In the genomic region with DNA sequence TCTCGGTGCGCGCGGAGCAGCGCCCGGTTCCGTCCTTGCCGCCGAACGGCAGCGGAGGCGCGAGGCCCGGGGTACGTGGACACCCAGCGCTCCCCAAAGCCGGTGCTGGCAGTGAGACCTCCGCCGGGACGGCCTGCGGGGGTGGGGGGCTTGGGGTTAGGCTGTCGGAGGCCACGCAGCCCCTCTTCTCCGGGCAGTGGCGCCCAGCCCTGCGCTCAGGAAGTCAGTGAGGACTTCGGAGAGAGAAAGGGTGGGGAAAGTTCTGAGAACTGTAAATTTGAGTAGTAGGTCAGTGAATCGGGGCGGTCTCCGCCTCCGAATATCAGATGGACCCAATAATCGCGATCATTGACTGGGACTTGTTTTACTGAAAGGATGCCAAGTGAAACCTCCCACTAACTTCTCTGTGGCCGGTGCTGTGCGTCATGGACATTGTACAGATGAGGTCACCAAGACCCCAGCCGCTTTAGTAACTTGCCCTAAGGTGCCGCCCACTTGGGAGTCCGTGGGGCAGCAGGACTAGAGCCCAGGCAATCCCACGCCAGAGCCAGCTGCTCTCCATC, we compare ENCODE assay signal across 8 cellular contexts. TPM values are rescaled to one million over a fixed set of nuclear protein-coding genes. Genes with fewer than 3 reads are reported as not detected.
A peak's percentile ranks its signal among the peaks of the same experiment; 100 is the strongest.
DNase-seq lines count a peak whose midpoint lies in the region; ATAC-seq and TF ChIP-seq lines count a peak whose summit lies in the region.

No MANE protein-coding gene starts in this region.

- H3K4me3 Mint-ChIP-seq in dendritic cell treated with granulocyte-macrophage colony-stimulating factor and Interleukin-4, amounts not matched to agents 40 ng/mL and 50 ng/mL, for 4 days: peak overlapping the region; percentile 79

- H3K27me3 Mint-ChIP-seq in dendritic cell treated with granulocyte-macrophage colony-stimulating factor and Interleukin-4, amounts not matched to agents 40 ng/mL and 50 ng/mL, for 4 days: peaks cover 8% of the 10 kb centered on the region

- H3K4me1 Mint-ChIP-seq in dendritic cell treated with granulocyte-macrophage colony-stimulating factor and Interleukin-4, amounts not matched to agents 40 ng/mL and 50 ng/mL, for 4 days (ENCODE audit: low read depth): peaks cover 67% of the 10 kb centered on the region

- 1 to 4% methylated on average over 16 to 26 of the region's 39 CpGs for WGBS in lower leg skin, 2 donors

- TF ChIP-seq POLR2A in GM18505 (IDR thresholded peaks at IDR 0.05; ENCODE audit: borderline replicate concordance, extremely low read depth, insufficient read depth, insufficient read length) (no peak), lower leg skin (IDR thresholded peaks at IDR 0.05) (no peak)

- ATAC-seq in GM18505 (IDR thresholded peaks at IDR 0.05; ENCODE audit: unreplicated experiment) (peak; percentile 23), HG03442 (IDR thresholded peaks at IDR 0.05; ENCODE audit: unreplicated experiment) (peak; percentile 21)

- TF ChIP-seq CTCF in WERI-Rb-1 (IDR thresholded peaks at IDR 0.05; ENCODE audit: low read depth, low read length) (no peak), lower leg skin (IDR thresholded peaks at IDR 0.05) (no peak)

- intact Hi-C loops in dendritic cell treated with granulocyte-macrophage colony-stimulating factor and Interleukin-4, amounts not matched to agents 40 ng/mL and 50 ng/mL, for 4 days (cut with micrococcal nuclease): loop anchor here (5.0 to 10.0 kb wide), 2 partner anchors 33 to 79 kb away; no protein-coding TSS in a partner anchor
- intact Hi-C loops in lower leg skin (cut with DNase I; ENCODE audit: low total_unique reads): loop anchor here (5.0 kb wide), 1 partner anchor 47 kb away; a partner anchor contains a TSS

- H3K27ac ChIP-seq in WERI-Rb-1: peak overlapping the region; percentile 40

- H3K4me3 ChIP-seq in WERI-Rb-1 (ENCODE audit: low read depth, low read length) (peak overlapping the region; percentile 87), lower leg skin (ENCODE audit: low read depth, poor library complexity, severe bottlenecking) (peak overlapping the region; percentile 76)

- no peaks in the 10 kb centered on the region; the same call in none of the 2 replicates for H3K36me3 ChIP-seq in WERI-Rb-1

- DNase-seq in WERI-Rb-1: peak; percentile 35
- DNase-seq in lower leg skin (ENCODE audit: low spot score in 2 of 2): peak; percentile 49 to 93
- DNase-seq in stimulated activated CD8-positive, alpha-beta memory T cell treated with anti-CD3 and anti-CD28 coated beads, Interleukin-15, amount 100 ng/mL, for 48 hours (ENCODE audit: low read depth in 2 of 2): peak; percentile 74 to 79
- DNase-seq in NCI-H345 treated with DMSO at 0.1 percent for 48 hours (lab: John Stamatoyannopoulos, UW; ENCODE audit: unreplicated experiment): no peak
- DNase-seq in NCI-H2227 treated with DMSO at 0.1 percent for 48 hours (lab: John Stamatoyannopoulos, UW): no peak

- H3K9me3 Mint-ChIP-seq in dendritic cell treated with granulocyte-macrophage colony-stimulating factor and Interleukin-4, amounts not matched to agents 40 ng/mL and 50 ng/mL, for 4 days: no peaks in the 10 kb centered on the region

- peak overlapping the region; percentile 95 for H3K27ac Mint-ChIP-seq in dendritic cell treated with granulocyte-macrophage colony-stimulating factor and Interleukin-4, amounts not matched to agents 40 ng/mL and 50 ng/mL, for 4 days

- H3K36me3 Mint-ChIP-seq in dendritic cell treated with granulocyte-macrophage colony-stimulating factor and Interleukin-4, amounts not matched to agents 40 ng/mL and 50 ng/mL, for 4 days (ENCODE audit: low read depth): peaks cover 37% of the 10 kb centered on the region

- no peaks in the 10 kb centered on the region for H3K27me3 ChIP-seq in WERI-Rb-1 (ENCODE audit: insufficient read depth, low read depth, severe bottlenecking)

- H3K9me3 ChIP-seq in WERI-Rb-1 (ENCODE audit: severe bottlenecking): no peaks in the 10 kb centered on the region

RNA-seq across cellular contexts. Expression of a gene that starts 0.5 kb away (rescaled TPM):
- total RNA-seq in lower leg skin: 10 to 100 TPM; 22.3 to 35.0 (median 25.1) TPM

RNA-seq across cellular contexts. Expression of a gene that starts 45.7 kb away (rescaled TPM):
- 10 to 100 TPM; 17.3 to 29.2 (median 21.1) TPM for total RNA-seq in lower leg skin

Comparison
In these comparisons a context has a peak if more than half of its experiments do, and no peak if none do; other contexts are left out.
1. DNase-seq: peak in WERI-Rb-1 (single experiment), lower leg skin (2 of 2) and stimulated activated CD8-positive, alpha-beta memory T cell treated with anti-CD3 and anti-CD28 coated beads, Interleukin-15, amount 100 ng/mL, for 48 hours (2 of 2); none in NCI-H345 treated with DMSO at 0.1 percent for 48 hours (single experiment) and NCI-H2227 treated with DMSO at 0.1 percent for 48 hours (single experiment).